Comparison of ENCODE assay signal across 8 cellular contexts in the genomic region with DNA sequence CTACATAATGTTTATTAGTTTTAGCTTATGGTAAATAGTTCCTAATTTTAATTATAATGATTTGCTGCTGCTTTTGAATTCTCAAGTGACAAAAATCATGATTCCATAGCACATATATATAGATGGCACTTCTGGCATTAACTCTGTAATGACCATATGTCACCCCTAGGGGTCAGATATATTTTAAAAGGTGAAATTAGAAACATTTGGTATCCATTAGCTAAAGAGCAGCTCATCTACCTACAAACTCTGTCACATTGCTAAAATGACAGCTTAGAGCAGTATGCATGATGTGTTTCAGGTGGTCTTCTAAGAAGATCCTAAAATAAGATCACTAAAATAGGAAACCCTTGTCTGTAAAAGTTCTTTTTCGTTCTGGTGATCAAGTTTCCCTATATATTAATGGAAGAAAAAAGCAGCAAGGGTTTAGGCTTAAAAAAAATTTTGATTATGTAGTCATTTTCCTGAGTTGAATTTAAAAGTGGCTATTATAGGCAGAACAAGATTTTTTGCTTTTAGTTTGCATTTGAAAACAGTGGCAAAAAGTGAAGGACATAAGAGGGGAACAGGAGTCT.
DNase-seq lines count a peak whose midpoint lies in the region; ATAC-seq and TF ChIP-seq lines count a peak whose summit lies in the region.

No MANE protein-coding gene starts in this region.

- ATAC-seq in GM19328 (IDR thresholded peaks at IDR 0.05; ENCODE audit: unreplicated experiment) = peak; percentile 74
- peak; percentile 86 for ATAC-seq in HG03469 (IDR thresholded peaks at IDR 0.05; ENCODE audit: unreplicated experiment)

- no peaks in the 10 kb centered on the region for H3K9me3 ChIP-seq in BE2C

- no peaks in the 10 kb centered on the region for H3K4me1 Mint-ChIP-seq in chondrocyte (ENCODE audit: low read depth)

- no peaks in the 10 kb centered on the region for H3K27me3 ChIP-seq in BE2C

- DNase-seq in BE2C (no peak), chondrocyte (ENCODE audit: low spot score) (no peak), inferior parietal cortex (ENCODE audit: extremely low spot score) (no peak), mucosa of gallbladder (ENCODE audit: low spot score) (no peak), hepatic stellate cell (ENCODE audit: low spot score) (no peak)
- DNase-seq in stimulated activated CD4-positive, alpha-beta T cell treated with anti-CD3 and anti-CD28 coated beads, Interleukin-4, amount 100 ng/mL, for 1 hour = no peak

- TF ChIP-seq CTCF in BE2C (IDR thresholded peaks at IDR 0.05; ENCODE audit: low read depth, low read length) (peak; percentile 59), chondrocyte (IDR thresholded peaks at IDR 0.05) (peak; percentile 76)

- no peak overlapping the region for H3K4me3 ChIP-seq in BE2C (ENCODE audit: low read depth, low read length)

- H3K36me3 Mint-ChIP-seq in chondrocyte (ENCODE audit: low read depth) = no peaks in the 10 kb centered on the region

- no peaks in the 10 kb centered on the region for H3K36me3 ChIP-seq in BE2C

- H3K4me3 Mint-ChIP-seq in chondrocyte (ENCODE audit: unreplicated experiment) = no peak overlapping the region

- no peaks in the 10 kb centered on the region for H3K9me3 Mint-ChIP-seq in chondrocyte (ENCODE audit: low read depth)

- H3K4me1 ChIP-seq in BE2C = peaks cover 5% of the 10 kb centered on the region; the same call in 1 of the 2 replicates

- H3K27me3 Mint-ChIP-seq in chondrocyte (ENCODE audit: low read depth) = no peaks in the 10 kb centered on the region

- H3K27ac Mint-ChIP-seq in chondrocyte (ENCODE audit: unreplicated experiment) = no peak overlapping the region
